14 cellular contexts compared by ENCODE assay signal in genomic region chr6:104885518-104886043, GRCh38. TPM values are rescaled to one million over a fixed set of nuclear protein-coding genes. Genes with fewer than 3 reads are reported as not detected.
DNase-seq lines count a peak whose midpoint lies in the region; TF ChIP-seq lines count a peak whose summit lies in the region.
"Had no signal": no experiment of that assay in that cellular context is flagged by ENCODE, and none has a peak within 500 bp of the region (broad histone marks: within the 10 kb centered on the region; RNA-seq: fewer than 3 reads in every experiment).

No MANE protein-coding gene starts in this region.

- intact Hi-C loops in mammary epithelial cell (cut with micrococcal nuclease), result loop anchor here (5.0 kb wide), 1 partner anchor 57 kb away; no protein-coding TSS in a partner anchor

- H3K36me3 ChIP-seq in BE2C (no peaks in the 10 kb centered on the region), H7 (replicated peaks; ENCODE audit: control insufficient read depth, insufficient read depth, low read length) (no peaks in the 10 kb centered on the region), mesenchymal stem cell (ENCODE audit: control insufficient read depth in 1 of 2, insufficient read depth in 2 of 2, low read depth in 1 of 2, low read length in 2 of 2) (no peaks in the 10 kb centered on the region), mammary epithelial cell (ENCODE audit: insufficient read depth, low read length) (no peaks in the 10 kb centered on the region)
- H3K36me3 ChIP-seq in effector memory CD4-positive, alpha-beta T cell (ENCODE audit: control insufficient read depth, insufficient read depth, low read length), result no peaks in the 10 kb centered on the region
- H3K36me3 ChIP-seq: SJSA1 had no signal

- H3K9me3 ChIP-seq in BE2C (no peaks in the 10 kb centered on the region), mesenchymal stem cell (ENCODE audit: control insufficient read depth, low read length) (peaks cover 9% of the 10 kb centered on the region), mammary epithelial cell (replicated peaks; ENCODE audit: insufficient read depth, low read length) (peaks cover 3% of the 10 kb centered on the region)
- H3K9me3 ChIP-seq in effector memory CD4-positive, alpha-beta T cell (ENCODE audit: control insufficient read depth, low read length), result no peaks in the 10 kb centered on the region
- H3K9me3 ChIP-seq: SJSA1 had no signal

- H2AFZ ChIP-seq in mesenchymal stem cell (ENCODE audit: low read depth, low read length), result no peak overlapping the region
- H2AFZ ChIP-seq in mammary epithelial cell (ENCODE audit: low read depth, low read length), result no peak overlapping the region

- no peak overlapping the region for H2BK12ac ChIP-seq in mesenchymal stem cell (ENCODE audit: low read length in 2 of 2)

- H3K18ac ChIP-seq in mesenchymal stem cell (ENCODE audit: low read depth in 1 of 2, low read length in 2 of 2), result no peak overlapping the region

- no peaks in the 10 kb centered on the region for H3K79me1 ChIP-seq in mesenchymal stem cell (replicated peaks; ENCODE audit: low read length, poor library complexity, severe bottlenecking)

- H3K79me2 ChIP-seq in mammary epithelial cell (ENCODE audit: insufficient read depth, low read length), result no peaks in the 10 kb centered on the region

- H3K9ac ChIP-seq in mesenchymal stem cell (ENCODE audit: low read length), result no peak overlapping the region
- no peak overlapping the region for H3K9ac ChIP-seq in mammary epithelial cell (ENCODE audit: insufficient read depth, low read length)

- no peaks in the 10 kb centered on the region for H3K4me1 ChIP-seq in BE2C
- no peaks in the 10 kb centered on the region for H3K4me1 ChIP-seq in mesenchymal stem cell (ENCODE audit: control insufficient read depth, insufficient read depth, low read depth, low read length)
- no peaks in the 10 kb centered on the region for H3K4me1 ChIP-seq in mammary epithelial cell (ENCODE audit: insufficient read depth, low read length)
- no peaks in the 10 kb centered on the region for H3K4me1 ChIP-seq in effector memory CD4-positive, alpha-beta T cell (ENCODE audit: control insufficient read depth, insufficient read depth, low read length, poor library complexity, severe bottlenecking)
- H3K4me1 ChIP-seq: SJSA1 had no signal

- no peak for DNase-seq in BE2C
- DNase-seq in H7, result peak; percentile 41
- peak; percentile 72 for DNase-seq in NCI-H774 (lab: John Stamatoyannopoulos, UW)
- no peak for DNase-seq in mesenchymal stem cell
- DNase-seq in DMS114 treated with DMSO at 0.1 percent for 48 hours (lab: John Stamatoyannopoulos, UW; ENCODE audit: unreplicated experiment), result no peak
- DNase-seq in mammary epithelial cell, result no peak
- DNase-seq in effector memory CD4-positive, alpha-beta T cell, result no peak
- DNase-seq: ACHN; Calu3; CD4-positive, alpha-beta T cell; MV-4-11; NCI-H1694 treated with DMSO at 0.1 percent for 48 hours; RPMI8226 had no signal

- no peaks in the 10 kb centered on the region for H4K20me1 ChIP-seq in mammary epithelial cell (ENCODE audit: insufficient read depth, low read length)

- H2AK5ac ChIP-seq in mesenchymal stem cell (ENCODE audit: low read length, severe bottlenecking), result no peak overlapping the region

- no peak overlapping the region for H2BK5ac ChIP-seq in mesenchymal stem cell (ENCODE audit: low read depth, low read length, poor library complexity, severe bottlenecking)

- no peak overlapping the region for H3K4me2 ChIP-seq in mesenchymal stem cell (ENCODE audit: low read length, poor library complexity, severe bottlenecking)
- no peak overlapping the region for H3K4me2 ChIP-seq in mammary epithelial cell (ENCODE audit: insufficient read depth, low read depth, low read length)

- in situ Hi-C loops in mammary epithelial cell (cut with MboI; ENCODE audit: low sequenced_read_pairs in 2 of 2), result no loop called here

- no peak overlapping the region for H4K8ac ChIP-seq in mesenchymal stem cell (ENCODE audit: low read length)

- peak overlapping the region; percentile 72 for H4K91ac ChIP-seq in mesenchymal stem cell (ENCODE audit: low read length)

- no peak overlapping the region for H3K27ac ChIP-seq in mesenchymal stem cell (ENCODE audit: low read length, poor library complexity, severe bottlenecking)
- no peak overlapping the region for H3K27ac ChIP-seq in mammary epithelial cell (ENCODE audit: insufficient read depth, low read depth, low read length)
- H3K27ac ChIP-seq in effector memory CD4-positive, alpha-beta T cell (ENCODE audit: insufficient read depth, low read length, poor library complexity, severe bottlenecking), result no peak overlapping the region
- H3K27ac ChIP-seq: SJSA1 had no signal

- 90% methylated on average over 19 of the region's 19 CpGs for WGBS in mesenchymal stem cell
- 83% methylated on average over 8 of the region's 19 CpGs for WGBS in mammary epithelial cell (ENCODE audit: low coverage, missing lambda C conversion rate)

- no peak overlapping the region for H2BK15ac ChIP-seq in mesenchymal stem cell (ENCODE audit: low read depth, poor library complexity, severe bottlenecking)

- H3K4ac ChIP-seq in mesenchymal stem cell (ENCODE audit: low read depth in 1 of 2, low read length in 2 of 2), result no peak overlapping the region

- H3K23ac ChIP-seq in mesenchymal stem cell (ENCODE audit: low read length in 2 of 2), result no peak overlapping the region

- no peak overlapping the region for H3K14ac ChIP-seq in mesenchymal stem cell (ENCODE audit: low read length in 2 of 2)

- no peak overlapping the region for H2BK120ac ChIP-seq in mesenchymal stem cell (ENCODE audit: low read depth, low read length)

- H3K4me3 ChIP-seq in BE2C (ENCODE audit: low read depth, low read length) (peak overlapping the region; percentile 36), H7 (ENCODE audit: insufficient read depth, low read depth, low read length) (no peak overlapping the region), mesenchymal stem cell (ENCODE audit: insufficient read depth in 1 of 2, low read depth in 1 of 2, low read length in 2 of 2) (no peak overlapping the region), mammary epithelial cell (replicated peaks in 1 of 3; ENCODE audit: insufficient read depth in 1 of 3, low read depth in 2 of 3, low read length in 3 of 3) (no peak overlapping the region)
- no peak overlapping the region for H3K4me3 ChIP-seq in effector memory CD4-positive, alpha-beta T cell (ENCODE audit: insufficient read depth, low read depth, low read length, poor library complexity, severe bottlenecking)
- H3K4me3 ChIP-seq: SJSA1 had no signal

- no TSS peak for BruUV-seq in mammary epithelial cell (replicated peaks; lab: Mats Ljungman, UMichigan)

- dilution Hi-C loops in mammary epithelial cell (cut with HindIII; ENCODE audit: low sequenced_read_pairs), result no loop called here

- CTCF ChIA-PET in mammary epithelial cell (lab: Charles Lee; ENCODE audit: low non-redundant PET), result no interaction called here

- no peaks in the 10 kb centered on the region for H3K27me3 ChIP-seq in BE2C
- no peaks in the 10 kb centered on the region for H3K27me3 ChIP-seq in H7 (ENCODE audit: control insufficient read depth, insufficient read depth, low read length)
- H3K27me3 ChIP-seq in mesenchymal stem cell (ENCODE audit: control insufficient read depth in 1 of 2, insufficient read depth in 1 of 2, low read length in 2 of 2), result no peaks in the 10 kb centered on the region
- no peaks in the 10 kb centered on the region for H3K27me3 ChIP-seq in mammary epithelial cell (ENCODE audit: insufficient read depth, low read length)
- H3K27me3 ChIP-seq in effector memory CD4-positive, alpha-beta T cell (replicated peaks; ENCODE audit: control insufficient read depth, insufficient read depth, low read length, poor library complexity, severe bottlenecking), result no peaks in the 10 kb centered on the region
- H3K27me3 ChIP-seq: SJSA1 had no signal

- TF ChIP-seq CTCF in BE2C (IDR thresholded peaks at IDR 0.05; ENCODE audit: low read depth, low read length) (no peak), mammary epithelial cell (conservative IDR thresholded peaks at IDR 0.05 in 1 of 2, IDR thresholded peaks at IDR 0.05 in 1 of 2; ENCODE audit: extremely low read depth in 1 of 2, insufficient read depth in 1 of 2, low read depth in 1 of 2, low read length in 2 of 2) (no peak)

RNA-seq across cellular contexts. Expression of gene HACE1, which starts 25.9 kb away (rescaled TPM):
- polyA plus RNA-seq in BE2C (2012; ENCODE audit: insufficient read depth, insufficient read length, low read depth), result 8.4 TPM
- 12.7 and 20.1 TPM in 2 replicates for total RNA-seq in H7 (2014; rRNA removed; shearing (Covaris generic))
- 9.0 TPM for polyA plus RNA-seq in mesenchymal stem cell (2013, experiment 1 of 2)
- 9.5 TPM for polyA plus RNA-seq in mesenchymal stem cell (2013, experiment 2 of 2)
- total RNA-seq in mammary epithelial cell, result 10 to 100 TPM; 11.2 to 18.3 TPM
- polyA plus RNA-seq in mammary epithelial cell, result 4.1 TPM
- 26.5 TPM for polyA minus RNA-seq in mammary epithelial cell

Comparison
In these comparisons a context has a peak if more than half of its experiments do, and no peak if none do; other contexts are left out.
1. DNase-seq: peak in H7 (single experiment) and NCI-H774 (single experiment); none in BE2C (single experiment), mesenchymal stem cell (single experiment), DMS114 treated with DMSO at 0.1 percent for 48 hours (single experiment), mammary epithelial cell (single experiment) and effector memory CD4-positive, alpha-beta T cell (0 of 3).